Comparison of ENCODE assay signal across 8 cellular contexts in genomic region chr7:111029574-111030357, GRCh38.
DNase-seq lines count a peak whose midpoint lies in the region; ATAC-seq and TF ChIP-seq lines count a peak whose summit lies in the region.

No MANE protein-coding gene starts in this region.

- POLR2A ChIA-PET in T-cell (lab: Charles Lee) = interaction anchor here (0.7 to 1.3 kb wide), 3 partner anchors 11 to 187 kb away, joined by 3 to 4 read pairs (median 3); no protein-coding TSS in a partner anchor

- H3K4me1 Mint-ChIP-seq in T-cell = peaks cover 51 to 63% (median 51%) of the 10 kb centered on the region in 3 donors
- H3K4me1 Mint-ChIP-seq in CD14-positive monocyte = peaks cover 9% of the 10 kb centered on the region

- H3K27me3 Mint-ChIP-seq in T-cell (no peaks in the 10 kb centered on the region), CD14-positive monocyte (ENCODE audit: low read depth in 3 of 3) (no peaks in the 10 kb centered on the region)

- H3K36me3 Mint-ChIP-seq in T-cell (no peaks in the 10 kb centered on the region), CD14-positive monocyte (no peaks in the 10 kb centered on the region)

- H3K9me3 Mint-ChIP-seq in T-cell (no peaks in the 10 kb centered on the region), CD14-positive monocyte (no peaks in the 10 kb centered on the region)

- peak overlapping the region; percentile 87 to 91 for H3K27ac Mint-ChIP-seq in T-cell
- H3K27ac Mint-ChIP-seq in CD14-positive monocyte = peak overlapping the region in 3 of 7 donors; percentile 6 to 10 (median 10)

- H3K4me3 Mint-ChIP-seq in T-cell = peak overlapping the region in 2 of 3 donors; percentile 4 to 52
- no peak overlapping the region for H3K4me3 Mint-ChIP-seq in CD14-positive monocyte

- CTCF ChIA-PET in T-cell (lab: Charles Lee) = interaction anchor here in 1 of 2 donors (0.5 to 1.4 kb wide), 2 partner anchors 45 to 54 kb away, joined by 3 read pairs; no protein-coding TSS in a partner anchor

- H3K4me3 ChIP-seq in fibroblast of villous mesenchyme (ENCODE audit: low read depth, low read length) = no peak overlapping the region

- DNase-seq in NCI-H2107 (lab: John Stamatoyannopoulos, UW) = peak; percentile 31
- DNase-seq in NCI-H2107 treated with DMSO at 0.1 percent for 48 hours (lab: John Stamatoyannopoulos, UW; ENCODE audit: unreplicated experiment) = no peak
- peak in 21 of 34 experiments; percentile 4 to 48 (median 23) for DNase-seq in T-cell
- peak; percentile 7 for DNase-seq in fibroblast of villous mesenchyme (ENCODE audit: low read depth)
- no peak for DNase-seq in iPS-NIHi7 (ENCODE audit: extremely low spot score)
- DNase-seq in NCI-H1694 (lab: John Stamatoyannopoulos, UW) = no peak
- DNase-seq in CD14-positive monocyte (ENCODE audit: low spot score) = no peak

- peak; percentile 70 for ATAC-seq in HG02973 (IDR thresholded peaks at IDR 0.05; ENCODE audit: unreplicated experiment)
- peak in 2 of 4 experiments; percentile 22 to 25 for ATAC-seq in T-cell (replicated peaks in 1 of 4)

- no peak for TF ChIP-seq CTCF in fibroblast of villous mesenchyme (IDR thresholded peaks at IDR 0.05; ENCODE audit: insufficient read depth, low read depth, low read length)
- TF ChIP-seq CTCF in CD14-positive monocyte (IDR thresholded peaks at IDR 0.05) = no peak

- intact Hi-C loops in CD14-positive monocyte (cut with micrococcal nuclease) = no loop called here

Comparison
In these comparisons a context has a peak if more than half of its experiments do, and no peak if none do; other contexts are left out.
1. DNase-seq: peak in NCI-H2107 (single experiment), T-cell (21 of 34) and fibroblast of villous mesenchyme (single experiment); none in NCI-H2107 treated with DMSO at 0.1 percent for 48 hours (single experiment), iPS-NIHi7 (single experiment), NCI-H1694 (single experiment) and CD14-positive monocyte (single experiment).
2. H3K4me3 Mint-ChIP-seq: peak in T-cell (2 of 3); none in CD14-positive monocyte (0 of 2).